Comparison of ENCODE assay signal across 1 cellular context in the genomic region with DNA sequence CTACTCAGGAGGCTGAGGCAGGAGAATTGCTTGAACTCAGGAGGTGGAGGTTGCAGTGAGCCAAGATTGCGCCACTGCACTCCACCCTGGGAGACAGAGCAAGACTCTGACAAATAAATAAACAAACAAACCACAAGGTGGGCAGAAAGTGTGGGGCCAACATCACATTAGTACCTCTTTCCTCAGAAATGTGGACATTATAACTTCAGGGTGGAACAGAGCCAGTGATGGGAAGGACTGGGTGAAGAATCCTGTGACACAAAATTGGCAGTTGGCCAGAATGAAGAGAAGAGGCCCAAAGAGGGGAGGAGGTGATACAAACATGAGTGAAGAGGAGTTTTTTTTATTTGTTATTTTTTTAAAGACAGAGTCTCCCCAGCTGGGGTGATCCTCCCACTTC.
TF ChIP-seq lines count a peak whose summit lies in the region.

No MANE protein-coding gene starts in this region.

TF ChIP-seq in HCT116, 20 proteins besides CTCF, POLR2A, EP300 and RAD21 (continued from another document):
- no peak for TF ChIP-seq ATF3 (IDR thresholded peaks at IDR 0.05)
- no peak for TF ChIP-seq ZNF274 (IDR thresholded peaks at IDR 0.05; ENCODE audit: low read depth, low read length)
- no peak for TF ChIP-seq SRF (IDR thresholded peaks at IDR 0.05; ENCODE audit: low read depth)
- no peak for TF ChIP-seq ZBTB33 (IDR thresholded peaks at IDR 0.05; ENCODE audit: extremely low read depth, insufficient replicate concordance, low read length)
- TF ChIP-seq REST (IDR thresholded peaks at IDR 0.05; ENCODE audit: low read depth) = no peak
